12 cellular contexts compared by ENCODE assay signal in genomic region chr2:9095690-9096089, GRCh38.
DNase-seq lines count a peak whose midpoint lies in the region; ATAC-seq, FAIRE-seq and TF ChIP-seq lines count a peak whose summit lies in the region.
"Had no signal": no experiment of that assay in that cellular context is flagged by ENCODE, and none has a peak within 500 bp of the region (broad histone marks: within the 10 kb centered on the region; RNA-seq: fewer than 3 reads in every experiment).

No MANE protein-coding gene starts in this region.

- H2BK12ac ChIP-seq in H9 (ENCODE audit: insufficient read length, low read depth, low read length): no peak overlapping the region

- peak overlapping the region; percentile 59 for H3K4me3 ChIP-seq in coronary artery
- H3K4me3 ChIP-seq in kidney (ENCODE audit: low read length in 2 of 2): no peak overlapping the region
- H3K4me3 ChIP-seq in skeletal muscle satellite cell (ENCODE audit: low read length): no peak overlapping the region
- H3K4me3 ChIP-seq: vagina had no signal

- H3K23ac ChIP-seq in H9 (ENCODE audit: insufficient read length, low read depth, low read length): no peak overlapping the region

- H2BK15ac ChIP-seq in H9 (ENCODE audit: low read depth, low read length): no peak overlapping the region; the same call in 1 of the 2 replicates

- peak overlapping the region in 1 of 2 experiments; percentile 67; a peak in 1 of 5 replicates for H3K4me3 Mint-ChIP-seq in H9
- H3K4me3 Mint-ChIP-seq: naive B cell had no signal

- H3K23me2 ChIP-seq in H9 (ENCODE audit: insufficient read length, low read depth, low read length, poor library complexity, severe bottlenecking): peaks cover 2% of the 10 kb centered on the region

- H3K9ac ChIP-seq in H9 (ENCODE audit: extremely low read depth, insufficient read length, low read length) (no peak overlapping the region), kidney (ENCODE audit: low read length in 2 of 2) (peak overlapping the region in 1 of 2 donors; percentile 42), skeletal muscle satellite cell (ENCODE audit: low read depth, low read length) (no peak overlapping the region)

- H3K27me3 ChIP-seq in H9 (ENCODE audit: insufficient read depth, low read length): no peaks in the 10 kb centered on the region
- no peaks in the 10 kb centered on the region for H3K27me3 ChIP-seq in skeletal muscle satellite cell (ENCODE audit: control insufficient read depth, insufficient read depth, low read length)
- H3K27me3 ChIP-seq: vagina had no signal

- H4K91ac ChIP-seq in H9 (ENCODE audit: insufficient read length, low read depth, low read length): peak overlapping the region; percentile 71

- intact Hi-C loops in kidney (cut with DNase I): no loop called here

- H3K18ac ChIP-seq in H9 (ENCODE audit: insufficient read length, low read depth, low read length): peak overlapping the region; percentile 48

- no peak overlapping the region; a peak in 1 of 7 replicates for H3K27ac Mint-ChIP-seq in H9
- H3K27ac Mint-ChIP-seq: activated T-helper 2 cell treated with anti-CD3 and anti-CD28 coated beads, Interferon-gamma antibody, Interleukin-2, Interleukin-4, amounts not matched to agents 10 μg/mL and 5 μg/mL and 100 μg/mL, durations not matched to agents 14 hours and 24 hours and 36 hours; naive B cell had no signal

- peaks cover 18% of the 10 kb centered on the region for H3K27me3 Mint-ChIP-seq in H9 (ENCODE audit: low read depth)

- no peak overlapping the region for H3K14ac ChIP-seq in H9 (ENCODE audit: insufficient read depth, low read length)

- no peak overlapping the region for H3K56ac ChIP-seq in H9 (ENCODE audit: insufficient read length, low read depth, low read length)

- no peak overlapping the region for H4K5ac ChIP-seq in H9 (ENCODE audit: insufficient read length, low read depth, low read length)

- no peak overlapping the region for H2BK120ac ChIP-seq in H9 (ENCODE audit: low read depth, low read length, poor library complexity, severe bottlenecking)

- WGBS in H9 (ENCODE audit: extremely low coverage, insufficient read length, low lambda C conversion rate): no CpG with 5 or more reads among the region's 21 CpGs

- TF ChIP-seq CTCF in H9 (conservative IDR thresholded peaks at IDR 0.05): peak; percentile 45; the same call in 2 of the 3 replicates
- TF ChIP-seq CTCF in coronary artery (IDR thresholded peaks at IDR 0.05): no peak
- peak; percentile 29 for TF ChIP-seq CTCF in kidney (IDR thresholded peaks at IDR 0.05; ENCODE audit: borderline replicate concordance, extremely low read depth, insufficient read depth)

- no peaks in the 10 kb centered on the region for H4K20me1 ChIP-seq in H9 (ENCODE audit: control insufficient read depth, insufficient read depth, insufficient read length)

- peak; percentile 76 for DNase-seq in H9
- no peak for DNase-seq in coronary artery (ENCODE audit: low spot score)
- DNase-seq in kidney: peak; percentile 91
- no peak for DNase-seq in COR-L47 (lab: John Stamatoyannopoulos, UW)
- DNase-seq in HCEC 1CT: no peak
- DNase-seq: naive B cell had no signal

- no peak overlapping the region for H3T11ph ChIP-seq in H9 (ENCODE audit: low read length)

- FAIRE-seq in kidney (lab: Jason Lieb, UNC): no peak

- H2BK20ac ChIP-seq in H9 (ENCODE audit: low read depth, low read length, poor library complexity, severe bottlenecking): no peak overlapping the region

- no peak for ATAC-seq in GM21576 (IDR thresholded peaks at IDR 0.05; ENCODE audit: unreplicated experiment)
- ATAC-seq in HG03139 (IDR thresholded peaks at IDR 0.05; ENCODE audit: unreplicated experiment): no peak
- ATAC-seq: Panc1 had no signal

- H3K9me3 ChIP-seq in H9 (ENCODE audit: control insufficient read depth, low read depth, low read length): no peaks in the 10 kb centered on the region
- H3K9me3 ChIP-seq in kidney (ENCODE audit: control insufficient read depth in 1 of 2, low read length in 2 of 2): no peaks in the 10 kb centered on the region
- H3K9me3 ChIP-seq in skeletal muscle satellite cell (replicated peaks; ENCODE audit: low read length): no peaks in the 10 kb centered on the region
- H3K9me3 ChIP-seq: vagina had no signal

- H3K9me3 Mint-ChIP-seq in H9: no peaks in the 10 kb centered on the region; a peak in 1 of 5 replicates
- H3K9me3 Mint-ChIP-seq: activated T-helper 2 cell treated with anti-CD3 and anti-CD28 coated beads, Interferon-gamma antibody, Interleukin-2, Interleukin-4, amounts not matched to agents 10 μg/mL and 5 μg/mL and 100 μg/mL, durations not matched to agents 14 hours and 24 hours and 36 hours; naive B cell had no signal

- no peak overlapping the region for H4K8ac ChIP-seq in H9 (replicated peaks; ENCODE audit: insufficient read length, low read depth, low read length)

- no peak overlapping the region for H3K27ac ChIP-seq in H9 (ENCODE audit: insufficient read length, low read depth, low read length)
- peak overlapping the region in 1 of 2 donors; percentile 23 for H3K27ac ChIP-seq in coronary artery
- H3K27ac ChIP-seq in kidney (ENCODE audit: low read depth in 2 of 2, low read length in 2 of 2): peak overlapping the region in 1 of 2 donors; percentile 54
- H3K27ac ChIP-seq: vagina had no signal

- peaks cover 10 to 32% of the 10 kb centered on the region in 2 experiments for H3K4me1 Mint-ChIP-seq in H9

- no peaks in the 10 kb centered on the region for H3K36me3 ChIP-seq in kidney (ENCODE audit: control insufficient read depth in 1 of 2, insufficient read depth in 2 of 2, low read length in 2 of 2)
- H3K36me3 ChIP-seq in skeletal muscle satellite cell (ENCODE audit: insufficient read depth, low read length): no peaks in the 10 kb centered on the region
- H3K36me3 ChIP-seq: vagina had no signal

- no peak overlapping the region for H2AK5ac ChIP-seq in H9 (ENCODE audit: insufficient read length, low read length)

- peak overlapping the region; percentile 28 for H3K4me2 ChIP-seq in H9 (ENCODE audit: insufficient read depth, insufficient read length, low read length)
- peak overlapping the region; percentile 10 for H3K4me2 ChIP-seq in skeletal muscle satellite cell (ENCODE audit: low read length)

- H3K4me1 ChIP-seq in H9 (ENCODE audit: insufficient read depth, low read length) (no peaks in the 10 kb centered on the region), kidney (ENCODE audit: control insufficient read depth in 1 of 2, insufficient read depth in 1 of 2, low read depth in 1 of 2, low read length in 2 of 2) (peaks cover 10 to 14% of the 10 kb centered on the region in 2 donors), skeletal muscle satellite cell (ENCODE audit: control insufficient read depth, insufficient read depth, low read length) (peaks cover 29% of the 10 kb centered on the region)

- H3K36me3 Mint-ChIP-seq in H9 (ENCODE audit: insufficient read depth in 1 of 3, low read depth in 3 of 3): no peaks in the 10 kb centered on the region
- H3K36me3 Mint-ChIP-seq: naive B cell had no signal

- H2AFZ ChIP-seq in H9 (ENCODE audit: low read length): no peak overlapping the region

- no peaks in the 10 kb centered on the region for H3K79me1 ChIP-seq in H9 (ENCODE audit: insufficient read depth, low read depth, low read length, poor library complexity, severe bottlenecking)

- H3K79me2 ChIP-seq in H9 (ENCODE audit: insufficient read depth, low read length): no peaks in the 10 kb centered on the region

- no peak overlapping the region for H3K4ac ChIP-seq in H9 (ENCODE audit: low read depth, low read length)

- no peak overlapping the region for H2BK5ac ChIP-seq in H9 (ENCODE audit: insufficient read length, low read length)

Comparison
In these comparisons a context has a peak if more than half of its experiments do, and no peak if none do; other contexts are left out.
1. DNase-seq: peak in H9 (single experiment) and kidney (single experiment); none in coronary artery (single experiment), COR-L47 (single experiment) and HCEC 1CT (single experiment).